16 cellular contexts compared by ENCODE assay signal in genomic region chr12:14665354-14666348, GRCh38. TPM values are rescaled to one million over a fixed set of nuclear protein-coding genes. Genes with fewer than 3 reads are reported as not detected.
A peak's percentile ranks its signal among the peaks of the same experiment; 100 is the strongest.
DNase-seq lines count a peak whose midpoint lies in the region; FAIRE-seq and TF ChIP-seq lines count a peak whose summit lies in the region.
"Had no signal": no experiment of that assay in that cellular context is flagged by ENCODE, and none has a peak within 500 bp of the region (broad histone marks: within the 10 kb centered on the region; RNA-seq: fewer than 3 reads in every experiment).

No MANE protein-coding gene starts in this region.

- peak; percentile 13 for FAIRE-seq in keratinocyte (lab: Jason Lieb, UNC)

- peaks cover 6% of the 10 kb centered on the region in 2 donors for H3K27me3 Mint-ChIP-seq in CD8-positive, alpha-beta memory T cell

- no peak overlapping the region for H3K27ac ChIP-seq in RWPE1
- H3K27ac ChIP-seq in keratinocyte (ENCODE audit: control insufficient read depth, insufficient read depth, low read length): no peak overlapping the region
- H3K27ac ChIP-seq in smooth muscle cell (ENCODE audit: low read depth): no peak overlapping the region
- H3K27ac ChIP-seq in CD8-positive, alpha-beta memory T cell (ENCODE audit: low read depth, low read length): no peak overlapping the region
- H3K27ac ChIP-seq: esophagus muscularis mucosa, prostate gland, VCaP had no signal

- H3F3A ChIP-seq in smooth muscle cell (ENCODE audit: low read depth): no peaks in the 10 kb centered on the region

- DNase-seq in DMS53 treated with DMSO at 0.1 percent for 48 hours (lab: John Stamatoyannopoulos, UW; ENCODE audit: unreplicated experiment) (peak; percentile 100), NAMALWA (ENCODE audit: low spot score) (peak; percentile 39), RWPE1 (ENCODE audit: low spot score) (peak; percentile 1), keratinocyte (ENCODE audit: low read depth, low spot score) (no peak), smooth muscle cell (lab: John Stamatoyannopoulos, UW; ENCODE audit: unreplicated experiment) (no peak), NCI-H1436 treated with DMSO at 0.1 percent for 48 hours (lab: John Stamatoyannopoulos, UW) (no peak)
- no peak for DNase-seq in CD8-positive, alpha-beta memory T cell
- no peak for DNase-seq in stimulated activated CD4-positive, alpha-beta T cell treated with anti-CD3 and anti-CD28 coated beads, Interleukin-4, amount 100 ng/mL, for 4 hours
- DNase-seq: activated CD8-positive, alpha-beta memory T cell treated with anti-CD3 and anti-CD28 coated beads, Interleukin-2, amount 50 U/mL, for 4 hours; immature natural killer cell; NCI-H526 treated with DMSO at 0.1 percent for 48 hours; Right ventricle myocardium superior; stimulated activated naive CD4-positive, alpha-beta T cell treated with Interleukin-2 at 50 U/mL for 16 hours had no signal

- no peaks in the 10 kb centered on the region for H3K9me3 Mint-ChIP-seq in CD8-positive, alpha-beta memory T cell
- H3K9me3 Mint-ChIP-seq: immature natural killer cell had no signal

- 91% methylated on average over 23 of the region's 23 CpGs for WGBS in smooth muscle cell (ENCODE audit: low lambda C conversion rate)

- H3K36me3 ChIP-seq in keratinocyte (ENCODE audit: control insufficient read depth in 2 of 2, extremely low read depth in 1 of 2, insufficient read depth in 2 of 2, low read length in 2 of 2) (no peaks in the 10 kb centered on the region), smooth muscle cell (ENCODE audit: low read depth) (no peaks in the 10 kb centered on the region)
- no peaks in the 10 kb centered on the region for H3K36me3 ChIP-seq in CD8-positive, alpha-beta memory T cell (ENCODE audit: insufficient read depth, low read length)
- H3K36me3 ChIP-seq: esophagus muscularis mucosa, prostate gland had no signal

- no peaks in the 10 kb centered on the region for H3K9me1 ChIP-seq in keratinocyte (ENCODE audit: control insufficient read depth, extremely low read depth, insufficient read depth, low read length)

- no peak overlapping the region for H3K4me3 ChIP-seq in keratinocyte (ENCODE audit: control insufficient read depth in 2 of 3, extremely low read depth in 1 of 3, insufficient read depth in 2 of 3, low read depth in 1 of 3, low read length in 3 of 3)
- no peak overlapping the region for H3K4me3 ChIP-seq in smooth muscle cell
- H3K4me3 ChIP-seq in CD8-positive, alpha-beta memory T cell (ENCODE audit: low read length): no peak overlapping the region
- H3K4me3 ChIP-seq: esophagus muscularis mucosa, prostate gland had no signal

- dilution Hi-C loops in keratinocyte (cut with MboI; ENCODE audit: extremely low pct_ligation_motif_present, low sequenced_read_pairs): no loop called here

- H3K27ac Mint-ChIP-seq in CD8-positive, alpha-beta memory T cell: no peak overlapping the region
- H3K27ac Mint-ChIP-seq: immature natural killer cell had no signal

- H3K79me2 ChIP-seq in keratinocyte (ENCODE audit: control insufficient read depth, insufficient read depth, low read length): no peaks in the 10 kb centered on the region
- H3K79me2 ChIP-seq in smooth muscle cell (ENCODE audit: low read depth): no peaks in the 10 kb centered on the region

- H3K9ac ChIP-seq in keratinocyte (ENCODE audit: control insufficient read depth, extremely low read depth, insufficient read depth, low read length): no peak overlapping the region
- no peak overlapping the region for H3K9ac ChIP-seq in smooth muscle cell (ENCODE audit: low read depth)

- H3K4me1 Mint-ChIP-seq in CD8-positive, alpha-beta memory T cell: peaks cover 3 to 16% (median 9%) of the 10 kb centered on the region in 3 donors

- CTCF ChIA-PET in RWPE1 (lab: Yijun Ruan, JAX): interaction anchor here (0.5 to 2.7 kb wide), 5 partner anchors 8 to 479 kb away, joined by 3 to 12 read pairs (median 5); no protein-coding TSS in a partner anchor
- CTCF ChIA-PET in CD8-positive, alpha-beta memory T cell (lab: Charles Lee): interaction anchor here (1.2 to 1.7 kb wide), 5 partner anchors 12 to 41 kb away, joined by 3 to 8 read pairs (median 4); no protein-coding TSS in a partner anchor

- H3K4me2 ChIP-seq in keratinocyte (ENCODE audit: control insufficient read depth, extremely low read depth, insufficient read depth, low read depth, low read length) (no peak overlapping the region), smooth muscle cell (no peak overlapping the region)

- TF ChIP-seq CTCF in RWPE1 (conservative IDR thresholded peaks at IDR 0.05; ENCODE audit: low read depth) (no peak), keratinocyte (optimal IDR thresholded peaks at IDR 0.05 in 1 of 3, IDR thresholded peaks at IDR 0.05 in 1 of 3, conservative IDR thresholded peaks at IDR 0.05 in 1 of 3; ENCODE audit: extremely low read depth in 1 of 3, insufficient read depth in 2 of 3, low read length in 3 of 3) (no peak), smooth muscle cell (IDR thresholded peaks at IDR 0.05; ENCODE audit: borderline replicate concordance, insufficient read depth, poor library complexity, severe bottlenecking) (no peak)

- H4K20me1 ChIP-seq in keratinocyte (ENCODE audit: control insufficient read depth, extremely low read depth, insufficient read depth, low read length) (no peaks in the 10 kb centered on the region), smooth muscle cell (ENCODE audit: low read depth) (no peaks in the 10 kb centered on the region)

- no peaks in the 10 kb centered on the region for H3K4me1 ChIP-seq in keratinocyte (ENCODE audit: control insufficient read depth, extremely low read depth, insufficient read depth, low read length)
- H3K4me1 ChIP-seq in smooth muscle cell (ENCODE audit: low read depth): no peaks in the 10 kb centered on the region
- no peaks in the 10 kb centered on the region for H3K4me1 ChIP-seq in CD8-positive, alpha-beta memory T cell (ENCODE audit: insufficient read depth, low read length)
- H3K4me1 ChIP-seq: esophagus muscularis mucosa, prostate gland had no signal

- no peaks in the 10 kb centered on the region for H3K27me3 ChIP-seq in keratinocyte (ENCODE audit: control insufficient read depth, extremely low read depth, insufficient read depth, low read length)
- H3K27me3 ChIP-seq in smooth muscle cell (ENCODE audit: low read depth): no peaks in the 10 kb centered on the region
- H3K27me3 ChIP-seq in CD8-positive, alpha-beta memory T cell (ENCODE audit: insufficient read depth, low read length, poor library complexity, severe bottlenecking): no peaks in the 10 kb centered on the region
- H3K27me3 ChIP-seq: esophagus muscularis mucosa had no signal

- no peak overlapping the region for H3K4me3 Mint-ChIP-seq in CD8-positive, alpha-beta memory T cell
- H3K4me3 Mint-ChIP-seq: immature natural killer cell had no signal

- POLR2A ChIA-PET in RWPE1 (lab: Yijun Ruan, JAX; ENCODE audit: low non-redundant PET): no interaction called here
- POLR2A ChIA-PET in CD8-positive, alpha-beta memory T cell (lab: Charles Lee): interaction anchor here (0.6 kb wide), 2 partner anchors 301 to 428 kb away, joined by 5 to 6 read pairs; no protein-coding TSS in a partner anchor

- peak overlapping the region; percentile 54 for H2AFZ ChIP-seq in keratinocyte (ENCODE audit: control insufficient read depth, low read length)
- H2AFZ ChIP-seq in smooth muscle cell (ENCODE audit: low read depth): no peak overlapping the region

- no peaks in the 10 kb centered on the region for H3K36me3 Mint-ChIP-seq in CD8-positive, alpha-beta memory T cell
- H3K36me3 Mint-ChIP-seq: immature natural killer cell had no signal

- no peaks in the 10 kb centered on the region for H3K9me3 ChIP-seq in keratinocyte (ENCODE audit: control insufficient read depth, low read depth, low read length)
- H3K9me3 ChIP-seq in smooth muscle cell (replicated peaks; ENCODE audit: low read depth): no peaks in the 10 kb centered on the region
- H3K9me3 ChIP-seq in CD8-positive, alpha-beta memory T cell (ENCODE audit: low read length): no peaks in the 10 kb centered on the region
- H3K9me3 ChIP-seq: esophagus muscularis mucosa, prostate gland had no signal

RNA-seq across cellular contexts. Expression of gene GUCY2C, which starts 30.7 kb away (rescaled TPM):
- polyA plus RNA-seq in keratinocyte (0.03 to 0.06 TPM (median 0.03 TPM) in 3 replicates), smooth muscle cell (0.08 TPM in 1 of 2 replicates, not detected in the other)
- polyA plus RNA-seq in keratinocyte (2011; ENCODE audit: low read depth): not detected
- polyA plus RNA-seq in keratinocyte (2011; cell fraction: cytosol; rRNA removed): 0.04 TPM in 1 of 2 replicates, not detected in the other
- polyA plus RNA-seq in keratinocyte (2011; cell fraction: nucleus; rRNA removed): 0.11 and 0.12 TPM in 2 replicates
- 0.02 TPM in 1 of 2 replicates, not detected in the other for polyA plus RNA-seq in keratinocyte (2012; ENCODE audit: low replicate concordance)
- not detected in 3 replicates for polyA minus RNA-seq in keratinocyte
- not detected for polyA minus RNA-seq in keratinocyte (2011; cell fraction: cytosol; rRNA and poly(A)+ RNA removed)
- polyA minus RNA-seq in keratinocyte (2011; cell fraction: nucleus; rRNA and poly(A)+ RNA removed): not detected in 2 replicates
- total RNA-seq in smooth muscle cell: not detected in 2 replicates
- total RNA-seq in CD8-positive, alpha-beta memory T cell: not detected
- polyA plus RNA-seq in CD8-positive, alpha-beta memory T cell: not detected
- total RNA-seq: esophagus muscularis mucosa, Right ventricle myocardium superior had no signal
- polyA plus RNA-seq: immature natural killer cell had no signal

Comparison
In these comparisons a context has a peak if more than half of its experiments do, and no peak if none do; other contexts are left out.
1. DNase-seq: peak in DMS53 treated with DMSO at 0.1 percent for 48 hours (single experiment), NAMALWA (single experiment) and RWPE1 (single experiment); none in keratinocyte (single experiment), smooth muscle cell (single experiment), CD8-positive, alpha-beta memory T cell (0 of 5), stimulated activated CD4-positive, alpha-beta T cell treated with anti-CD3 and anti-CD28 coated beads, Interleukin-4, amount 100 ng/mL, for 4 hours (0 of 2) and NCI-H1436 treated with DMSO at 0.1 percent for 48 hours (single experiment).